In genomic region chr4:125198916-125199315, GRCh38 we compare ENCODE assay signal across 18 cellular contexts.
DNase-seq lines count a peak whose midpoint lies in the region; ATAC-seq, FAIRE-seq and TF ChIP-seq lines count a peak whose summit lies in the region.
"Had no signal": no experiment of that assay in that cellular context is flagged by ENCODE, and none has a peak within 500 bp of the region (broad histone marks: within the 10 kb centered on the region; RNA-seq: fewer than 3 reads in every experiment).

No MANE protein-coding gene starts in this region.

- H3K4me1 ChIP-seq in ACC112 (ENCODE audit: control insufficient read depth, insufficient read depth, low read length, unreplicated experiment): peaks cover 6% of the 10 kb centered on the region
- H3K4me1 ChIP-seq in GM12878 (ENCODE audit: control insufficient read depth, insufficient read depth, low read length): no peaks in the 10 kb centered on the region
- peaks cover 6% of the 10 kb centered on the region for H3K4me1 ChIP-seq in keratinocyte (ENCODE audit: control insufficient read depth, extremely low read depth, insufficient read depth, low read length)
- H3K4me1 ChIP-seq: right atrium auricular region, SJCRH30 had no signal

- in situ Hi-C loops in GM12878 (cut with MboI): no loop called here

- H3K9me1 ChIP-seq in keratinocyte (ENCODE audit: control insufficient read depth, extremely low read depth, insufficient read depth, low read length): no peaks in the 10 kb centered on the region

- H2AFZ ChIP-seq in ACC112 (ENCODE audit: low read length, unreplicated experiment) (peak overlapping the region; percentile 31), GM12878 (ENCODE audit: control insufficient read depth, low read depth, low read length) (no peak overlapping the region), keratinocyte (ENCODE audit: control insufficient read depth, low read length) (no peak overlapping the region)

- H3K79me2 ChIP-seq in ACC112 (ENCODE audit: control insufficient read depth, insufficient read depth, low read length, unreplicated experiment): no peaks in the 10 kb centered on the region
- H3K79me2 ChIP-seq in GM12878 (ENCODE audit: control insufficient read depth, insufficient read depth, low read length): no peaks in the 10 kb centered on the region
- H3K79me2 ChIP-seq in keratinocyte (ENCODE audit: control insufficient read depth, insufficient read depth, low read length): no peaks in the 10 kb centered on the region

- H3K4me3 ChIP-seq in ACC112 (ENCODE audit: low read depth, low read length) (no peak overlapping the region), GM12878 (no peak overlapping the region), keratinocyte (ENCODE audit: control insufficient read depth in 2 of 3, extremely low read depth in 1 of 3, insufficient read depth in 2 of 3, low read depth in 1 of 3, low read length in 3 of 3) (no peak overlapping the region)
- H3K4me3 ChIP-seq: right atrium auricular region, SJCRH30, thoracic aorta had no signal

- CTCF ChIA-PET in GM12878 (lab: Yijun Ruan, JAX): no interaction called here

- H4K20me1 ChIP-seq in GM12878 (ENCODE audit: control insufficient read depth, insufficient read depth) (no peaks in the 10 kb centered on the region), keratinocyte (ENCODE audit: control insufficient read depth, extremely low read depth, insufficient read depth, low read length) (no peaks in the 10 kb centered on the region)

- TF ChIP-seq CTCF in GM12878 (IDR thresholded peaks at IDR 0.05 in 2 of 3, conservative IDR thresholded peaks at IDR 0.05 in 1 of 3; ENCODE audit: control insufficient read depth in 2 of 3, extremely low read depth in 1 of 3, insufficient read depth in 1 of 3, low read depth in 3 of 3, low read length in 3 of 3): no peak
- no peak for TF ChIP-seq CTCF in keratinocyte (optimal IDR thresholded peaks at IDR 0.05 in 1 of 3, IDR thresholded peaks at IDR 0.05 in 1 of 3, conservative IDR thresholded peaks at IDR 0.05 in 1 of 3; ENCODE audit: extremely low read depth in 1 of 3, insufficient read depth in 2 of 3, low read length in 3 of 3)

- intact Hi-C loops in GM12878 (cut with micrococcal nuclease; ENCODE audit: unreplicated experiment): no loop called here

- H3K4me2 ChIP-seq in GM12878 (ENCODE audit: control insufficient read depth, insufficient read depth) (no peak overlapping the region), keratinocyte (ENCODE audit: control insufficient read depth, extremely low read depth, insufficient read depth, low read depth, low read length) (peak overlapping the region; percentile 3)

- RAD21 ChIA-PET in GM12878 (lab: Charles Lee; ENCODE audit: unreplicated experiment): no interaction called here

- BruUV-seq in GM12878 (replicated peaks; lab: Mats Ljungman, UMichigan): no TSS peak

- H3K9me3 ChIP-seq in GM12878 (replicated peaks; ENCODE audit: control insufficient read depth, insufficient read depth, low read length): no peaks in the 10 kb centered on the region
- no peaks in the 10 kb centered on the region for H3K9me3 ChIP-seq in keratinocyte (ENCODE audit: control insufficient read depth, low read depth, low read length)
- H3K9me3 ChIP-seq: right atrium auricular region, SJCRH30, thoracic aorta had no signal

- WGBS in GM12878 (ENCODE audit: insufficient coverage, insufficient replicate concordance, low lambda C conversion rate, missing lambda C conversion rate): 34% methylated on average over 2 of the region's 2 CpGs

- no peak for TF ChIP-seq RAD21 in GM12878 (IDR thresholded peaks at IDR 0.05; ENCODE audit: insufficient read depth, low read depth, low read length)

- FAIRE-seq in GM12878 (lab: Jason Lieb, UNC): no peak
- FAIRE-seq in keratinocyte (lab: Jason Lieb, UNC): peak; percentile 72
- FAIRE-seq: colon had no signal

- SMC1A ChIA-PET in GM12878 (lab: Charles Lee; ENCODE audit: uncharacterized antibody, unreplicated experiment): no interaction called here

- H3K27me3 ChIP-seq in ACC112 (ENCODE audit: insufficient read depth, low read length) (no peaks in the 10 kb centered on the region), GM12878 (replicated peaks in 1 of 2; ENCODE audit: control insufficient read depth in 2 of 2, insufficient read depth in 2 of 2, low read length in 1 of 2) (no peaks in the 10 kb centered on the region), keratinocyte (ENCODE audit: control insufficient read depth, extremely low read depth, insufficient read depth, low read length) (no peaks in the 10 kb centered on the region)
- H3K27me3 ChIP-seq: right atrium auricular region, SJCRH30 had no signal

- TF ChIP-seq POLR2A in GM12878 (IDR thresholded peaks at IDR 0.05; ENCODE audit: low read depth, low read length): no peak

- POLR2A ChIA-PET in GM12878 (lab: Charles Lee): no interaction called here

- TF ChIP-seq EP300 in GM12878 (IDR thresholded peaks at IDR 0.05; ENCODE audit: borderline replicate concordance in 1 of 2, control insufficient read depth in 1 of 2, low read depth in 2 of 2, low read length in 2 of 2): no peak

- no peak overlapping the region for H3K9ac ChIP-seq in GM12878 (ENCODE audit: control insufficient read depth, insufficient read depth, low read length)
- H3K9ac ChIP-seq in keratinocyte (ENCODE audit: control insufficient read depth, extremely low read depth, insufficient read depth, low read length): no peak overlapping the region

- H3K27ac ChIP-seq in ACC112 (ENCODE audit: low read depth, low read length) (no peak overlapping the region), GM12878 (ENCODE audit: control insufficient read depth, insufficient read depth) (no peak overlapping the region), keratinocyte (ENCODE audit: control insufficient read depth, insufficient read depth, low read length) (no peak overlapping the region)
- H3K27ac ChIP-seq: right atrium auricular region, SJCRH30, thoracic aorta had no signal

- DNase-seq in HT-29 (ENCODE audit: low spot score) (peak; percentile 22), GM12878 (ENCODE audit: low read depth, low spot score) (no peak), keratinocyte (ENCODE audit: low read depth, low spot score) (no peak), NCI-H1694 (lab: John Stamatoyannopoulos, UW) (no peak), hippocampal formation (lab: John Stamatoyannopoulos, UW) (no peak)
- DNase-seq: activated CD4-positive, alpha-beta T cell treated with anti-CD3 and anti-CD28 coated beads, Interleukin-2, amount 50 U/mL, for 48 hours; GOT3; left ventricle myocardium superior; MV-4-11; naive thymus-derived CD4-positive, alpha-beta T cell; NCI-H2171 treated with DMSO at 0.1 percent for 48 hours; SJCRH30 had no signal

- H3K36me3 ChIP-seq in ACC112 (ENCODE audit: insufficient read depth, low read length) (no peaks in the 10 kb centered on the region), GM12878 (ENCODE audit: control insufficient read depth in 2 of 2, insufficient read depth in 2 of 2, low read length in 1 of 2) (no peaks in the 10 kb centered on the region), keratinocyte (ENCODE audit: control insufficient read depth in 2 of 2, extremely low read depth in 1 of 2, insufficient read depth in 2 of 2, low read length in 2 of 2) (no peaks in the 10 kb centered on the region)
- H3K36me3 ChIP-seq: right atrium auricular region, SJCRH30, thoracic aorta had no signal

- dilution Hi-C loops in keratinocyte (cut with MboI; ENCODE audit: extremely low pct_ligation_motif_present, low sequenced_read_pairs): no loop called here

- peak; percentile 26; the same call in 1 of the 3 replicates for ATAC-seq in GM12878
- ATAC-seq in GM19455 (IDR thresholded peaks at IDR 0.05; ENCODE audit: unreplicated experiment): no peak
- no peak for ATAC-seq in HG02981 (IDR thresholded peaks at IDR 0.05; ENCODE audit: unreplicated experiment)
- ATAC-seq: left ventricle myocardium superior; naive thymus-derived CD4-positive, alpha-beta T cell had no signal

TF ChIP-seq in GM12878, 131 proteins besides CTCF, POLR2A, EP300 and RAD21 (continues in another document):
- TF ChIP-seq, protein P1, sequence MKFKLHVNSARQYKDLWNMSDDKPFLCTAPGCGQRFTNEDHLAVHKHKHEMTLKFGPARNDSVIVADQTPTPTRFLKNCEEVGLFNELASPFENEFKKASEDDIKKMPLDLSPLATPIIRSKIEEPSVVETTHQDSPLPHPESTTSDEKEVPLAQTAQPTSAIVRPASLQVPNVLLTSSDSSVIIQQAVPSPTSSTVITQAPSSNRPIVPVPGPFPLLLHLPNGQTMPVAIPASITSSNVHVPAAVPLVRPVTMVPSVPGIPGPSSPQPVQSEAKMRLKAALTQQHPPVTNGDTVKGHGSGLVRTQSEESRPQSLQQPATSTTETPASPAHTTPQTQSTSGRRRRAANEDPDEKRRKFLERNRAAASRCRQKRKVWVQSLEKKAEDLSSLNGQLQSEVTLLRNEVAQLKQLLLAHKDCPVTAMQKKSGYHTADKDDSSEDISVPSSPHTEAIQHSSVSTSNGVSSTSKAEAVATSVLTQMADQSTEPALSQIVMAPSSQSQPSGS (IDR thresholded peaks at IDR 0.05; ENCODE audit: low read length): no peak
- TF ChIP-seq, protein P2, sequence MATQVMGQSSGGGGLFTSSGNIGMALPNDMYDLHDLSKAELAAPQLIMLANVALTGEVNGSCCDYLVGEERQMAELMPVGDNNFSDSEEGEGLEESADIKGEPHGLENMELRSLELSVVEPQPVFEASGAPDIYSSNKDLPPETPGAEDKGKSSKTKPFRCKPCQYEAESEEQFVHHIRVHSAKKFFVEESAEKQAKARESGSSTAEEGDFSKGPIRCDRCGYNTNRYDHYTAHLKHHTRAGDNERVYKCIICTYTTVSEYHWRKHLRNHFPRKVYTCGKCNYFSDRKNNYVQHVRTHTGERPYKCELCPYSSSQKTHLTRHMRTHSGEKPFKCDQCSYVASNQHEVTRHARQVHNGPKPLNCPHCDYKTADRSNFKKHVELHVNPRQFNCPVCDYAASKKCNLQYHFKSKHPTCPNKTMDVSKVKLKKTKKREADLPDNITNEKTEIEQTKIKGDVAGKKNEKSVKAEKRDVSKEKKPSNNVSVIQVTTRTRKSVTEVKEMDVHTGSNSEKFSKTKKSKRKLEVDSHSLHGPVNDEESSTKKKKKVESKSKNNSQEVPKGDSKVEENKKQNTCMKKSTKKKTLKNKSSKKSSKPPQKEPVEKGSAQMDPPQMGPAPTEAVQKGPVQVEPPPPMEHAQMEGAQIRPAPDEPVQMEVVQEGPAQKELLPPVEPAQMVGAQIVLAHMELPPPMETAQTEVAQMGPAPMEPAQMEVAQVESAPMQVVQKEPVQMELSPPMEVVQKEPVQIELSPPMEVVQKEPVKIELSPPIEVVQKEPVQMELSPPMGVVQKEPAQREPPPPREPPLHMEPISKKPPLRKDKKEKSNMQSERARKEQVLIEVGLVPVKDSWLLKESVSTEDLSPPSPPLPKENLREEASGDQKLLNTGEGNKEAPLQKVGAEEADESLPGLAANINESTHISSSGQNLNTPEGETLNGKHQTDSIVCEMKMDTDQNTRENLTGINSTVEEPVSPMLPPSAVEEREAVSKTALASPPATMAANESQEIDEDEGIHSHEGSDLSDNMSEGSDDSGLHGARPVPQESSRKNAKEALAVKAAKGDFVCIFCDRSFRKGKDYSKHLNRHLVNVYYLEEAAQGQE (IDR thresholded peaks at IDR 0.05; ENCODE audit: low read depth, low read length): no peak
